ENCODE assay signal across 11 cellular contexts in genomic region chr1:108486707-108487106, GRCh38. TPM values are rescaled to one million over a fixed set of nuclear protein-coding genes. Genes with fewer than 3 reads are reported as not detected.
DNase-seq lines count a peak whose midpoint lies in the region; ATAC-seq, FAIRE-seq and TF ChIP-seq lines count a peak whose summit lies in the region.
"Not testable (repeated sequence)": the region's sequence is repeated elsewhere in the genome, so short reads cannot be mapped to it uniquely, and the experiment has no call there.
"Had no signal": no experiment of that assay in that cellular context is flagged by ENCODE, and none has a peak within 500 bp of the region (broad histone marks: within the 10 kb centered on the region; RNA-seq: fewer than 3 reads in every experiment).

No MANE protein-coding gene starts in this region.

- H3K4me1 ChIP-seq in A549, result not testable (repeated sequence)

- not testable (repeated sequence) for TF ChIP-seq RAD21 in A549 (conservative IDR thresholded peaks at IDR 0.05 in 1 of 2, IDR thresholded peaks at IDR 0.05 in 1 of 2)

- not testable (repeated sequence) for TF ChIP-seq EP300 in A549 (IDR thresholded peaks at IDR 0.05)

- TF ChIP-seq CTCF in A549 (IDR thresholded peaks at IDR 0.05), result not testable (repeated sequence)

- POLR2A ChIA-PET in A549 (lab: Yijun Ruan, JAX), result not testable (repeated sequence)

- not testable (repeated sequence) for TF ChIP-seq POLR2A in A549 (IDR thresholded peaks at IDR 0.05; ENCODE audit: low read length)

- not testable (repeated sequence) for H3K9me3 ChIP-seq in A549

- not testable (repeated sequence) for DNase-seq in A549 (ENCODE audit: low read depth in 1 of 2, low spot score in 1 of 2)
- peak; percentile 9 for DNase-seq in HT-29 (ENCODE audit: low spot score)
- peak; percentile 7 for DNase-seq in NCI-H2171 (lab: John Stamatoyannopoulos, UW)
- DNase-seq in NCI-H345 (lab: John Stamatoyannopoulos, UW), result peak; percentile 8
- DNase-seq in NCI-H69 (lab: John Stamatoyannopoulos, UW), result peak; percentile 34
- DNase-seq in SHP77 (lab: John Stamatoyannopoulos, UW), result peak; percentile 58 to 61

- H3K27ac ChIP-seq in A549, result not testable (repeated sequence)

- not testable (repeated sequence) for H3K4me3 ChIP-seq in A549

- not testable (repeated sequence) for FAIRE-seq in A549 (lab: Jason Lieb, UNC)

- peak overlapping the region; percentile 37; the same call in 1 of the 3 replicates for H3K4me2 ChIP-seq in A549

- CTCF ChIA-PET in A549 (lab: Yijun Ruan, JAX), result not testable (repeated sequence)

- 27% methylated on average over 3 of the region's 11 CpGs for WGBS in A549 (ENCODE audit: missing lambda C conversion rate)

- ATAC-seq in A549, result not testable (repeated sequence)

RNA-seq across cellular contexts. Expression of gene NBPF6, which starts 36.6 kb away (rescaled TPM):
- polyA plus RNA-seq in A549 (2011; rRNA removed) (0.07 TPM in 1 of 2 replicates, not detected in the other), A549 (2017; fragmentation: RNase III; extraction: RNeasy Plus Mini Kit Qiagen cat#74134 plus additional on column Dnase treatment) (0.18 TPM in 1 of 3 replicates, not detected in the others)
- not detected in 2 replicates for polyA plus RNA-seq in A549 (2012; cell fraction: cytosol; rRNA removed)
- polyA plus RNA-seq in A549 (2012; cell fraction: nucleus; rRNA removed), result not detected in 2 replicates
- polyA minus RNA-seq in A549 (2011; rRNA and poly(A)+ RNA removed), result not detected in 2 replicates
- total RNA-seq in HT-29 (2014; rRNA removed; shearing (Covaris generic)), result not detected in 2 replicates
- total RNA-seq: Calu3; CD4-positive, alpha-beta T cell; CD8-positive, alpha-beta memory T cell; HFFc6 had no signal
- polyA plus RNA-seq: CD14-positive monocyte; CD8-positive, alpha-beta memory T cell had no signal
